In the genomic region with DNA sequence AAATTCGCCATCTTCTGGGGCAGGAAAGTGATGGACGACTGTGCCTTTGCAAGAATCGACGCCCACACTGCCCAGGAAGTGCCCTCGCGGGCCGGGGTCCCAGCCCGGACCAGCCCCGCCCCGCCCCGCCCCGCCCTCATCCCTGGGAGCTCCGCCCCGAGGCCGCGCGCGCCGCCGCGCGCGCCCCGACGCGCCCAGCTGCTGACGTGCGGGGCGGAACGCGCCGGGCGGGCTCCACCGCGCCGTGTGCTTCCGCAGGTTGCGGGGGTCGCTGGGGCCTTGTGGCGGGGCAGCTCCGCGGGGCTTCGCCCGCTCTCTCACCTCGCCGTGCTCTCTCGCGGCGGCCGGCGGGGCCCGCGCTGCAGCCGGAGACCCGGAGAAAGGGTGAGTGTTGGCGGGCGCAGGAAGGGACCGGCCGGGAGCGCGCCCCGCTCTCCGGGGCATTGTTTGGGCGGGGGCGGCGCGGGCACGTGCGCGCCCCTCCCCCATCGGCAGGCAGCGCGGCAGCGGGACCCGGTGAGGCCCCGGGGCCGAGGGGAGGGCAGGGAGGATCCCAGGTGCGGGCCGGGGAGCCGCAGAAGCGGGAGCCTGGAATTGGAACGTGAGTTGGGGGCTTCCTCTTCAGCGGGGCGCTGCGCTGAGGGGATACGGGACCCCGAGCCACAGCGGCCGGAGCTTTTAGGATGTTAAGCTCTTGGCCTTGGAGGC, we compare ENCODE assay signal across 1 cellular context.
TF ChIP-seq lines count a peak whose summit lies in the region.

A gene (plus strand): TSS at position 188 of the 708 bp plus-strand sequence. CDS start 17,366 bp downstream, outside the sequence.

TF ChIP-seq in GM12878, 131 proteins besides CTCF, POLR2A, EP300 and RAD21 (continued from another document):
- TF ChIP-seq, protein P1, sequence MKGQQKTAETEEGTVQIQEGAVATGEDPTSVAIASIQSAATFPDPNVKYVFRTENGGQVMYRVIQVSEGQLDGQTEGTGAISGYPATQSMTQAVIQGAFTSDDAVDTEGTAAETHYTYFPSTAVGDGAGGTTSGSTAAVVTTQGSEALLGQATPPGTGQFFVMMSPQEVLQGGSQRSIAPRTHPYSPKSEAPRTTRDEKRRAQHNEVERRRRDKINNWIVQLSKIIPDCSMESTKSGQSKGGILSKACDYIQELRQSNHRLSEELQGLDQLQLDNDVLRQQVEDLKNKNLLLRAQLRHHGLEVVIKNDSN (IDR thresholded peaks at IDR 0.05; ENCODE audit: borderline replicate concordance, extremely low read length, insufficient read depth, low read depth, low read length) = peak; percentile 48
- TF ChIP-seq, protein P2, sequence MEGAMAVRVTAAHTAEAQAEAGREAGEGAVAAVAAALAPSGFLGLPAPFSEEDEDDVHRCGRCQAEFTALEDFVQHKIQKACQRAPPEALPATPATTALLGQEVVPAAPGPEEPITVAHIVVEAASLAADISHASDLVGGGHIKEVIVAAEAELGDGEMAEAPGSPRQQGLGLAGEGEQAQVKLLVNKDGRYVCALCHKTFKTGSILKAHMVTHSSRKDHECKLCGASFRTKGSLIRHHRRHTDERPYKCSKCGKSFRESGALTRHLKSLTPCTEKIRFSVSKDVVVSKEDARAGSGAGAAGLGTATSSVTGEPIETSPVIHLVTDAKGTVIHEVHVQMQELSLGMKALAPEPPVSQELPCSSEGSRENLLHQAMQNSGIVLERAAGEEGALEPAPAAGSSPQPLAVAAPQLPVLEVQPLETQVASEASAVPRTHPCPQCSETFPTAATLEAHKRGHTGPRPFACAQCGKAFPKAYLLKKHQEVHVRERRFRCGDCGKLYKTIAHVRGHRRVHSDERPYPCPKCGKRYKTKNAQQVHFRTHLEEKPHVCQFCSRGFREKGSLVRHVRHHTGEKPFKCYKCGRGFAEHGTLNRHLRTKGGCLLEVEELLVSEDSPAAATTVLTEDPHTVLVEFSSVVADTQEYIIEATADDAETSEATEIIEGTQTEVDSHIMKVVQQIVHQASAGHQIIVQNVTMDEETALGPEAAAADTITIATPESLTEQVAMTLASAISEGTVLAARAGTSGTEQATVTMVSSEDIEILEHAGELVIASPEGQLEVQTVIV (IDR thresholded peaks at IDR 0.05; ENCODE audit: borderline replicate concordance, partially characterized antibody) = no peak
- peak; percentile 88 for TF ChIP-seq DPF2 (IDR thresholded peaks at IDR 0.05)
- TF ChIP-seq KAT2A (conservative IDR thresholded peaks at IDR 0.05; ENCODE audit: control insufficient read depth, low read depth, low read length) = no peak
- TF ChIP-seq BCL11A (IDR thresholded peaks at IDR 0.05; ENCODE audit: low read depth, low read length) = no peak
- TF ChIP-seq CREB1 (IDR thresholded peaks at IDR 0.05; ENCODE audit: low read depth) = peak; percentile 58
- TF ChIP-seq NR2C1 (IDR thresholded peaks at IDR 0.05) = no peak; the same call in 1 of the 2 replicates
- TF ChIP-seq PAX8 (IDR thresholded peaks at IDR 0.05) = no peak
- TF ChIP-seq ZNF217 (IDR thresholded peaks at IDR 0.05) = 0 out of 2 replicates have a peak, but pooled peaks have one; percentile 6
- TF ChIP-seq WRNIP1 (IDR thresholded peaks at IDR 0.05; ENCODE audit: borderline replicate concordance, low read depth, low read length) = no peak
- TF ChIP-seq, protein P3, sequence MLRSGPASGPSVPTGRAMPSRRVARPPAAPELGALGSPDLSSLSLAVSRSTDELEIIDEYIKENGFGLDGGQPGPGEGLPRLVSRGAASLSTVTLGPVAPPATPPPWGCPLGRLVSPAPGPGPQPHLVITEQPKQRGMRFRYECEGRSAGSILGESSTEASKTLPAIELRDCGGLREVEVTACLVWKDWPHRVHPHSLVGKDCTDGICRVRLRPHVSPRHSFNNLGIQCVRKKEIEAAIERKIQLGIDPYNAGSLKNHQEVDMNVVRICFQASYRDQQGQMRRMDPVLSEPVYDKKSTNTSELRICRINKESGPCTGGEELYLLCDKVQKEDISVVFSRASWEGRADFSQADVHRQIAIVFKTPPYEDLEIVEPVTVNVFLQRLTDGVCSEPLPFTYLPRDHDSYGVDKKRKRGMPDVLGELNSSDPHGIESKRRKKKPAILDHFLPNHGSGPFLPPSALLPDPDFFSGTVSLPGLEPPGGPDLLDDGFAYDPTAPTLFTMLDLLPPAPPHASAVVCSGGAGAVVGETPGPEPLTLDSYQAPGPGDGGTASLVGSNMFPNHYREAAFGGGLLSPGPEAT (IDR thresholded peaks at IDR 0.05; ENCODE audit: low read depth) = no peak
